37 cellular contexts compared by ENCODE assay signal in the genomic region with DNA sequence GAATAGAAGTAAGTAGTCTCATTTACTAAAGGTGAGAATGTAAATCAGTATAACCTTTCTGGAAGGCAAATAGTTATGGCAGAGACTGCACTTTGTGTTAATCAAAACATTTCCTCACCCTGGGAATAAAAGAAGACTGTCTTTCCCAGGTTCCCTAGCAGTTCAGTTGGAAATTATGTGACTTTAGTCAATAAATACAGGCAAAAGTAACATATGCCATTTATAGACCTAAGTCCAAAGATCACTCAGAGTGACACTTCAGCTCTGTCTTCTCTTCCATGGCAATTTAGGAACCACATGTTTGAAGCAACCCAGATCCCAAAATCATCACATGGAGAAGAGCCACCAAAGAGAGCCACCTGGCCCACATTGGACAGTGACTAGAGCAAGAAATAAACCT.
"Had no signal": no experiment of that assay in that cellular context is flagged by ENCODE, and none has a peak within 500 bp of the region (broad histone marks: within the 10 kb centered on the region; RNA-seq: fewer than 3 reads in every experiment).

No MANE protein-coding gene starts in this region.

- H3K4me3 Mint-ChIP-seq: activated naive CD4-positive, alpha-beta T cell treated with anti-CD3 and anti-CD28 coated beads for 36 hours; activated naive CD4-positive, alpha-beta T cell treated with anti-CD3 and anti-CD28 coated beads, Interleukin-2, amount 10 ng/mL, durations not matched to agents 7 days and 5 days; activated naive CD4-positive, alpha-beta T cell treated with anti-CD3 and anti-CD28 coated beads, Interleukin-2, amount 50 U/mL, for 24 hours; activated naive CD8-positive, alpha-beta T cell; activated naive CD8-positive, alpha-beta T cell treated with anti-CD3 and anti-CD28 coated beads for 36 hours; activated naive CD8-positive, alpha-beta T cell treated with anti-CD3 and anti-CD28 coated beads, Interleukin-2, amount 10 ng/mL, durations not matched to agents 7 days and 5 days; activated T-cell treated with anti-CD3 and anti-CD28 coated beads, Interleukin-2, amount 50 U/mL, for 24 hours; activated T-cell treated with anti-CD3 and anti-CD28 coated beads, Interleukin-2, amount 50 U/mL, for 4 hours; activated T-cell treated with anti-CD3 and anti-CD28 coated beads, Interleukin-2, amount 50 U/mL, for 72 hours; activated T-helper 1 cell treated with anti-CD3 and anti-CD28 coated beads, Interleukin-12 subunit alpha, Interleukin-12 subunit beta, Interleukin-2, Interleukin-4 antibody, amounts not matched to agents 30 ng/mL and 10 ng/mL and 1 ng/mL, durations not matched to agents 14 hours and 24 hours and 36 hours; activated T-helper 17 cell treated with anti-CD3 and anti-CD28 coated beads, Interleukin-2, amount 50 U/mL, for 72 hours; brain; central memory CD8-positive, alpha-beta T cell had no signal

- H3K9me3 Mint-ChIP-seq: activated naive CD4-positive, alpha-beta T cell treated with anti-CD3 and anti-CD28 coated beads for 36 hours; activated naive CD4-positive, alpha-beta T cell treated with anti-CD3 and anti-CD28 coated beads, Interleukin-2, amount 10 ng/mL, durations not matched to agents 7 days and 5 days; activated naive CD4-positive, alpha-beta T cell treated with anti-CD3 and anti-CD28 coated beads, Interleukin-2, amount 50 U/mL, for 24 hours; activated naive CD4-positive, alpha-beta T cell treated with anti-CD3 and anti-CD28 coated beads, Interleukin-2, amount 50 U/mL, for 72 hours; activated naive CD8-positive, alpha-beta T cell treated with anti-CD3 and anti-CD28 coated beads for 36 hours; activated naive CD8-positive, alpha-beta T cell treated with anti-CD3 and anti-CD28 coated beads, Interleukin-2, amount 10 ng/mL, durations not matched to agents 7 days and 5 days; activated T-cell treated with anti-CD3 and anti-CD28 coated beads, Interleukin-2, amount 50 U/mL, for 24 hours; activated T-cell treated with anti-CD3 and anti-CD28 coated beads, Interleukin-2, amount 50 U/mL, for 4 hours; activated T-cell treated with anti-CD3 and anti-CD28 coated beads, Interleukin-2, amount 50 U/mL, for 72 hours; activated T-helper 1 cell treated with anti-CD3 and anti-CD28 coated beads, Interleukin-12 subunit alpha, Interleukin-12 subunit beta, Interleukin-2, Interleukin-4 antibody, amounts not matched to agents 30 ng/mL and 10 ng/mL and 1 ng/mL, durations not matched to agents 14 hours and 24 hours and 36 hours; activated T-helper 17 cell treated with anti-CD3 and anti-CD28 coated beads, Interleukin-2, amount 50 U/mL, for 72 hours; activated T-helper 2 cell treated with anti-CD3 and anti-CD28 coated beads, Interferon-gamma antibody, Interleukin-2, Interleukin-4, amounts not matched to agents 10 μg/mL and 5 μg/mL and 100 μg/mL, durations not matched to agents 14 hours and 24 hours and 36 hours; brain; central memory CD8-positive, alpha-beta T cell had no signal

- H3K4me3 ChIP-seq: adrenal gland, ascending aorta, body of pancreas, breast epithelium, cardiac muscle cell had no signal

- ATAC-seq: activated naive CD4-positive, alpha-beta T cell treated with anti-CD3 and anti-CD28 coated beads, Interleukin-2, amount 50 U/mL, for 72 hours; activated T-cell treated with anti-CD3 and anti-CD28 coated beads, Interleukin-2, amount 50 U/mL, for 4 hours; activated T-cell treated with anti-CD3 and anti-CD28 coated beads, Interleukin-2, amount 50 U/mL, for 72 hours; activated T-helper 17 cell treated with anti-CD3 and anti-CD28 coated beads, Interleukin-2, amount 50 U/mL, for 72 hours; body of pancreas had no signal

- H3K27ac Mint-ChIP-seq: activated naive CD4-positive, alpha-beta T cell treated with anti-CD3 and anti-CD28 coated beads for 36 hours; activated naive CD4-positive, alpha-beta T cell treated with anti-CD3 and anti-CD28 coated beads, Interleukin-2, amount 10 ng/mL, durations not matched to agents 7 days and 5 days; activated naive CD4-positive, alpha-beta T cell treated with anti-CD3 and anti-CD28 coated beads, Interleukin-2, amount 50 U/mL, for 24 hours; activated naive CD4-positive, alpha-beta T cell treated with anti-CD3 and anti-CD28 coated beads, Interleukin-2, amount 50 U/mL, for 72 hours; activated naive CD8-positive, alpha-beta T cell; activated naive CD8-positive, alpha-beta T cell treated with anti-CD3 and anti-CD28 coated beads for 36 hours; activated naive CD8-positive, alpha-beta T cell treated with anti-CD3 and anti-CD28 coated beads, Interleukin-2, amount 10 ng/mL, durations not matched to agents 7 days and 5 days; activated T-cell treated with anti-CD3 and anti-CD28 coated beads, Interleukin-2, amount 50 U/mL, for 24 hours; activated T-cell treated with anti-CD3 and anti-CD28 coated beads, Interleukin-2, amount 50 U/mL, for 72 hours; activated T-helper 1 cell treated with anti-CD3 and anti-CD28 coated beads, Interleukin-12 subunit alpha, Interleukin-12 subunit beta, Interleukin-2, Interleukin-4 antibody, amounts not matched to agents 30 ng/mL and 10 ng/mL and 1 ng/mL, durations not matched to agents 14 hours and 24 hours and 36 hours; activated T-helper 17 cell treated with anti-CD3 and anti-CD28 coated beads, Interleukin-2, amount 50 U/mL, for 72 hours; activated T-helper 2 cell treated with anti-CD3 and anti-CD28 coated beads, Interferon-gamma antibody, Interleukin-2, Interleukin-4, amounts not matched to agents 10 μg/mL and 5 μg/mL and 100 μg/mL, durations not matched to agents 14 hours and 24 hours and 36 hours; brain had no signal

- H3K36me3 Mint-ChIP-seq: activated naive CD4-positive, alpha-beta T cell treated with anti-CD3 and anti-CD28 coated beads, Interleukin-2, amount 10 ng/mL, durations not matched to agents 7 days and 5 days; activated naive CD4-positive, alpha-beta T cell treated with anti-CD3 and anti-CD28 coated beads, Interleukin-2, amount 50 U/mL, for 24 hours; activated naive CD4-positive, alpha-beta T cell treated with anti-CD3 and anti-CD28 coated beads, Interleukin-2, amount 50 U/mL, for 72 hours; activated naive CD8-positive, alpha-beta T cell; activated naive CD8-positive, alpha-beta T cell treated with anti-CD3 and anti-CD28 coated beads for 36 hours; activated naive CD8-positive, alpha-beta T cell treated with anti-CD3 and anti-CD28 coated beads, Interleukin-2, amount 10 ng/mL, durations not matched to agents 7 days and 5 days; brain had no signal

- H3K4me1 ChIP-seq: adrenal gland, ascending aorta, body of pancreas, breast epithelium had no signal

- DNase-seq: activated effector memory CD4-positive, alpha-beta T cell treated with anti-CD3 and anti-CD28 coated beads, Interleukin-2, amount 50 U/mL, for 16 hours; activated effector memory CD4-positive, alpha-beta T cell treated with Interleukin-2 at 50 U/mL for 16 hours; activated gamma-delta T cell; activated gamma-delta T cell treated with Interleukin-2 at 50 U/mL for 16 hours; activated naive CD4-positive, alpha-beta T cell; activated naive CD4-positive, alpha-beta T cell treated with anti-CD3 and anti-CD28 coated beads for 36 hours; activated naive CD4-positive, alpha-beta T cell treated with anti-CD3 and anti-CD28 coated beads, Interleukin-2, amount 10 ng/mL, durations not matched to agents 7 days and 5 days; activated naive CD4-positive, alpha-beta T cell treated with anti-CD3 and anti-CD28 coated beads, Interleukin-2, amount 50 U/mL, for 16 hours; activated naive CD4-positive, alpha-beta T cell treated with Interleukin-2 at 50 U/mL for 16 hours; activated naive CD8-positive, alpha-beta T cell treated with anti-CD3 and anti-CD28 coated beads for 36 hours; activated naive CD8-positive, alpha-beta T cell treated with anti-CD3 and anti-CD28 coated beads, Interleukin-2, amount 10 ng/mL, durations not matched to agents 7 days and 5 days; activated T-cell treated with anti-CD3 and anti-CD28 coated beads, Interleukin-2, amount 50 U/mL, for 1 hour; activated T-cell treated with anti-CD3 and anti-CD28 coated beads, Interleukin-2, amount 50 U/mL, for 24 hours; activated T-cell treated with anti-CD3 and anti-CD28 coated beads, Interleukin-2, amount 50 U/mL, for 4 hours; activated T-cell treated with anti-CD3 and anti-CD28 coated beads, Interleukin-2, amount 50 U/mL, for 48 hours; activated T-cell treated with anti-CD3 and anti-CD28 coated beads, Interleukin-2, amount 50 U/mL, for 72 hours; adrenal gland; amniotic stem cell; amygdala; anterior cingulate cortex; aorta; body of pancreas; brain microvascular endothelial cell; caudate nucleus; central memory CD4-positive, alpha-beta T cell; cerebellar nuclear complex had no signal

- H3K36me3 ChIP-seq: adrenal gland, ascending aorta, brain microvascular endothelial cell, breast epithelium, cardiac muscle cell had no signal

- H3K9me3 ChIP-seq: adrenal gland, ascending aorta, body of pancreas, breast epithelium had no signal

- H3K4me1 Mint-ChIP-seq: activated naive CD4-positive, alpha-beta T cell treated with anti-CD3 and anti-CD28 coated beads, Interleukin-2, amount 10 ng/mL, durations not matched to agents 7 days and 5 days; activated naive CD4-positive, alpha-beta T cell treated with anti-CD3 and anti-CD28 coated beads, Interleukin-2, amount 50 U/mL, for 24 hours; activated naive CD8-positive, alpha-beta T cell treated with anti-CD3 and anti-CD28 coated beads for 36 hours; activated naive CD8-positive, alpha-beta T cell treated with anti-CD3 and anti-CD28 coated beads, Interleukin-2, amount 10 ng/mL, durations not matched to agents 7 days and 5 days; activated T-helper 17 cell treated with anti-CD3 and anti-CD28 coated beads, Interleukin-2, amount 50 U/mL, for 72 hours; brain; central memory CD8-positive, alpha-beta T cell had no signal
